Comparison of ENCODE assay signal across 32 cellular contexts in the genomic region with DNA sequence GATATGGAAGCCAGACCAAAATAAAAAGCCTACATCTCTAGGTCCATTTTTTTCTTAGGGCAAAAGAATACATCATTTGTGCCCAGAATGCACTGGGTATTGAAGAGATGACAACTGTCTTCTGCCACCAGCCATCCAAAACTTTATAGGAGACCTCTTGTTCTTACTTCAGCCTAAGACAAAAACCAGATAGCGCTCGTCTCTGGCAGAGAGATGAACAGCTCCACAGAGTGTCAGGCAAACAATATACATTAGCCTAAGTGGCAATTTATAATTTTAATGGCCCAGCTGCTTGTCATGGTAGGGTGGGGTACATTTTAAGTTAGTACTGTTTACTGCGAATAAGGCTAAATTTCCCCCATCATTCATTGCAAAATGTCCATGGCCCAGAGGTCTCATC.
"Had no signal": no experiment of that assay in that cellular context is flagged by ENCODE, and none has a peak within 500 bp of the region (broad histone marks: within the 10 kb centered on the region; RNA-seq: fewer than 3 reads in every experiment).

No MANE protein-coding gene starts in this region.

- DNase-seq: Karpas-422, Kasumi-1, MG63, MM.1S, MV-4-11, NCI-H1048, NCI-H1092, NCI-H1092 treated with DMSO at 0.1 percent for 48 hours, NCI-H1105, NCI-H1105 treated with DMSO at 0.1 percent for 48 hours, NCI-H1417 treated with DMSO at 0.1 percent for 48 hours, NCI-H1436, NCI-H1436 treated with DMSO at 0.1 percent for 48 hours, NCI-H146, NCI-H1694, NCI-H1694 treated with DMSO at 0.1 percent for 48 hours, NCI-H187, NCI-H187 treated with DMSO at 0.1 percent for 48 hours, NCI-H1930, NCI-H2029, NCI-H2029 treated with DMSO at 0.1 percent for 48 hours, NCI-H2081, NCI-H2081 treated with DMSO at 0.1 percent for 48 hours, NCI-H2107, NCI-H2171, NCI-H2171 treated with DMSO at 0.1 percent for 48 hours, NCI-H2227 treated with DMSO at 0.1 percent for 48 hours, NCI-H226, NCI-H345, NCI-H446, NCI-H446 treated with DMSO at 0.1 percent for 48 hours, NCI-H510A had no signal
